8 cellular contexts compared by ENCODE assay signal in genomic region chr1:210328746-210329488, GRCh38. TPM values are rescaled to one million over a fixed set of nuclear protein-coding genes. Genes with fewer than 3 reads are reported as not detected.
DNase-seq lines count a peak whose midpoint lies in the region; ATAC-seq and TF ChIP-seq lines count a peak whose summit lies in the region.

HHAT (plus strand) TSS chr1:210328902; CDS start chr1:210348976, 20,074 bp downstream.

- H3K4me3 ChIP-seq in AG10803 (ENCODE audit: low read length) (peak within 1 kb of the TSS; percentile 71), dorsolateral prefrontal cortex (peak within 1 kb of the TSS; percentile 55 to 95 (median 82)), right lobe of liver (peak within 1 kb of the TSS; percentile 59 to 93 (median 83))

- CTCF ChIA-PET in activated CD4-positive, alpha-beta T cell treated with anti-CD3 and anti-CD28 coated beads, Interleukin-2, amount 10 ng/mL, durations not matched to agents 7 days and 5 days (lab: Charles Lee), result interaction anchor here (0.6 to 1.3 kb wide), 2 partner anchors 39 to 45 kb away, joined by 3 to 4 read pairs; no protein-coding TSS in a partner anchor

- no peaks in the 10 kb centered on the region for H3K9me3 ChIP-seq in right lobe of liver

- H3K27ac Mint-ChIP-seq in activated CD4-positive, alpha-beta T cell treated with anti-CD3 and anti-CD28 coated beads, Interleukin-2, amount 10 ng/mL, durations not matched to agents 7 days and 5 days, result peak within 1 kb of the TSS; percentile 89

- peak within 1 kb of the TSS; percentile 81 for H3K4me3 Mint-ChIP-seq in activated CD4-positive, alpha-beta T cell treated with anti-CD3 and anti-CD28 coated beads, Interleukin-2, amount 10 ng/mL, durations not matched to agents 7 days and 5 days

- no peaks in the 10 kb centered on the region for H3K27me3 ChIP-seq in dorsolateral prefrontal cortex
- no peaks in the 10 kb centered on the region for H3K27me3 ChIP-seq in right lobe of liver

- peaks cover 43% of the 10 kb centered on the region for H3K4me1 Mint-ChIP-seq in activated CD4-positive, alpha-beta T cell treated with anti-CD3 and anti-CD28 coated beads, Interleukin-2, amount 10 ng/mL, durations not matched to agents 7 days and 5 days

- ATAC-seq in GM18873 (IDR thresholded peaks at IDR 0.05; ENCODE audit: low FRiP score, unreplicated experiment), result peak; percentile 31
- ATAC-seq in HG03097 (IDR thresholded peaks at IDR 0.05; ENCODE audit: low FRiP score, unreplicated experiment), result peak; percentile 66
- ATAC-seq in right lobe of liver, result peak; percentile 87 to 95 (median 92)

- H3K27ac ChIP-seq in dorsolateral prefrontal cortex, result peak within 1 kb of the TSS; percentile 63 to 95 (median 90)
- H3K27ac ChIP-seq in right lobe of liver, result peak within 1 kb of the TSS; percentile 84 to 97 (median 92)

- no peaks in the 10 kb centered on the region for H3K36me3 ChIP-seq in right lobe of liver

- TF ChIP-seq CTCF in AG10803 (conservative IDR thresholded peaks at IDR 0.05; ENCODE audit: low read length), result no peak
- TF ChIP-seq CTCF in dorsolateral prefrontal cortex (IDR thresholded peaks at IDR 0.05 in 54 of 56, conservative IDR thresholded peaks at IDR 0.05 in 2 of 56; ENCODE audit: low read depth in 1 of 56, partially characterized antibody in 56 of 56), result peak in 30 of 56 donors; percentile 3 to 51 (median 28)
- TF ChIP-seq CTCF in right lobe of liver (IDR thresholded peaks at IDR 0.05), result peak in 2 of 4 donors; percentile 24 to 37

- 1% methylated on average over 17 of the region's 88 CpGs for WGBS in right lobe of liver (ENCODE audit: insufficient coverage, low coverage, low lambda C conversion rate, missing lambda C conversion rate)

- H3K36me3 Mint-ChIP-seq in activated CD4-positive, alpha-beta T cell treated with anti-CD3 and anti-CD28 coated beads, Interleukin-2, amount 10 ng/mL, durations not matched to agents 7 days and 5 days (ENCODE audit: low read depth), result no peaks in the 10 kb centered on the region

- TF ChIP-seq POLR2A in right lobe of liver (IDR thresholded peaks at IDR 0.05), result peak; percentile 63

- H3K9me3 Mint-ChIP-seq in activated CD4-positive, alpha-beta T cell treated with anti-CD3 and anti-CD28 coated beads, Interleukin-2, amount 10 ng/mL, durations not matched to agents 7 days and 5 days, result peaks cover 9% of the 10 kb centered on the region

- intact Hi-C loops in dorsolateral prefrontal cortex (cut with DNase I) (no loop called here), right lobe of liver (cut with DNase I) (no loop called here)

- DNase-seq in AG10803 (ENCODE audit: low read depth), result peak; percentile 72
- DNase-seq in NCI-H2196 (lab: John Stamatoyannopoulos, UW; ENCODE audit: unreplicated experiment), result peak; percentile 86
- DNase-seq in activated CD4-positive, alpha-beta T cell treated with anti-CD3 and anti-CD28 coated beads, Interleukin-2, amount 10 ng/mL, durations not matched to agents 7 days and 5 days, result peak; percentile 64
- DNase-seq in dorsolateral prefrontal cortex, result peak; percentile 37 to 81 (median 61)
- DNase-seq in right lobe of liver, result peak; percentile 87 to 93 (median 93)
- DNase-seq in stimulated activated CD4-positive, alpha-beta T cell treated with anti-CD3 and anti-CD28 coated beads, Interleukin-4, amount 100 ng/mL, for 48 hours (ENCODE audit: low read depth in 2 of 2), result peak; percentile 44 to 57

- POLR2A ChIA-PET in activated CD4-positive, alpha-beta T cell treated with anti-CD3 and anti-CD28 coated beads, Interleukin-2, amount 10 ng/mL, durations not matched to agents 7 days and 5 days (lab: Charles Lee), result no interaction called here

- peaks cover 0 to 12% (median 5%) of the 10 kb centered on the region in 4 donors for H3K4me1 ChIP-seq in right lobe of liver

- H3K27me3 Mint-ChIP-seq in activated CD4-positive, alpha-beta T cell treated with anti-CD3 and anti-CD28 coated beads, Interleukin-2, amount 10 ng/mL, durations not matched to agents 7 days and 5 days, result peaks cover 18% of the 10 kb centered on the region

RNA-seq across cellular contexts. Expression of gene HHAT, which starts in this region (rescaled TPM):
- total RNA-seq in activated CD4-positive, alpha-beta T cell treated with anti-CD3 and anti-CD28 coated beads, Interleukin-2, amount 10 ng/mL, durations not matched to agents 7 days and 5 days, result 1 to 10 TPM; 1.3 to 1.5 TPM
- total RNA-seq in dorsolateral prefrontal cortex (10 to 100 TPM in 13 of 120 experiments, 1 to 10 TPM in 107; 3.6 to 14.7 (median 7.1) TPM), right lobe of liver (1 to 10 TPM; 2.2 to 4.1 (median 2.7) TPM)

Comparison
In these comparisons a context has a peak if more than half of its experiments do, and no peak if none do; other contexts are left out.
1. Peak in every context shown above with its lines: DNase-seq, ATAC-seq, H3K4me3 ChIP-seq and H3K27ac ChIP-seq.
2. ATAC-seq: peak in every context shown above with its lines; median percentile 92 in right lobe of liver; 66 in HG03097; 31 in GM18873.